10 cellular contexts compared by ENCODE assay signal in the genomic region with DNA sequence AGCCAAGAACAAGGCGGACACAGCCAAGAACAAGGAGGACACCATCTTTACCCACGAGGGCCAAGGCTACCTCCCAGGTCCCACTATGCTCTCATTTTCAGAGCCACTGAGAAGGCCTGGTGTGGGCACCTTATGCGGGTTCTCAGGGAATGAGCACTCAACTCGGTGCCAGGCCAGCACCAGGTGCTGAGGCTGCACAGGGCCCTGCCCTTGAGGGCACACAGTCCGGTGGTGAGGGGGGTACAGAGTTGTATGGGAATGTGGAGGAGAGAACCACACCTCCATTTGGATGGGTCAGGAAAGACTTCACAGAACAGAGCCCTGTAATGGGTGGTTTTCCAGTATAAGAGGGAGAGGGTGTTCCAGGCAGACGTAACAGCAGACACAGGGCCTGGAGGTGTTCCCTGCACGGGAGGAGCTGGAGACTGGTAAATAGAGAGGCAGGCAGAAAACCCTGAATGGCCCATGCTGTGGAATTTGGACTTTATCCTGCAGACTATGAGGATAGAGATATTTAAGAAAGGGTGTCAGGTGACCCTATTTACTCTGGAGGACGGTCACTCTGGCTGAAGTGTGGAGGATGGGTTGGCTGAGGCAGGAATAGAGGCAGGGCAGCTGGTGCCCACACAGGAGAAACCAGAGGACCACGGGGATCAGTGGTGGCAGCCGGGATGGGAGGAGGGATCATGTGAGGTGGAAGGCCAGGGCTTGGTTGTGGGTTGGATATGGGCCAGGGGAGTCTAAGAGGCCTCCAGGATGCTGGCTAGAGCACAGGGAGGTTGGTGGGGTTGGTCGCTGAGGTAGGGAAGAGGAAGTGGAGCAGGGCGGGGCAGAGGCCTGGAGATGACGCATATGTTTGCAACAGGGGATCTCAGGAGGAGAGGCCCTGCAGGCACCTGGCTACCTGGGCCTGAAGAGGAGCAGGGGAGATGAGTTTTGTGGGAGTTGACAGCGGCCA. TPM values are rescaled to one million over a fixed set of nuclear protein-coding genes. Genes with fewer than 3 reads are reported as not detected.
DNase-seq lines count a peak whose midpoint lies in the region; ATAC-seq and TF ChIP-seq lines count a peak whose summit lies in the region.
"Had no signal": no experiment of that assay in that cellular context is flagged by ENCODE, and none has a peak within 500 bp of the region (broad histone marks: within the 10 kb centered on the region; RNA-seq: fewer than 3 reads in every experiment).

No MANE protein-coding gene starts in this region.

- ATAC-seq in DND-41 (ENCODE audit: insufficient read depth, low read depth) (0 out of 3 replicates have a peak, but pooled peaks have one; percentile 31), GM19324 (IDR thresholded peaks at IDR 0.05; ENCODE audit: low FRiP score, unreplicated experiment) (no peak), GM21526 (IDR thresholded peaks at IDR 0.05; ENCODE audit: low FRiP score, unreplicated experiment) (no peak)
- ATAC-seq in natural killer cell treated with Interleukin-12 subunit alpha and Interleukin-12 subunit beta and Interleukin-15 and Interleukin-18, amount 100 ng/mL, for 72 hours, result peak; percentile 36 to 62

- WGBS in tibial nerve, 2 donors, result 65 to 66% methylated on average over 14 of the region's 14 CpGs

- H3K36me3 Mint-ChIP-seq in activated CD4-positive, alpha-beta memory T cell treated with anti-CD3 and anti-CD28 coated beads, Interleukin-2, amount 10 ng/mL, durations not matched to agents 7 days and 5 days (ENCODE audit: low read depth), result peaks cover 2% of the 10 kb centered on the region
- H3K36me3 Mint-ChIP-seq in natural killer cell treated with Interleukin-12 subunit alpha and Interleukin-12 subunit beta and Interleukin-15 and Interleukin-18, amount 100 ng/mL, for 72 hours, result no peaks in the 10 kb centered on the region

- H3K4me1 Mint-ChIP-seq in activated CD4-positive, alpha-beta memory T cell treated with anti-CD3 and anti-CD28 coated beads, Interleukin-2, amount 10 ng/mL, durations not matched to agents 7 days and 5 days, result peaks cover 14% of the 10 kb centered on the region
- H3K4me1 Mint-ChIP-seq in natural killer cell treated with Interleukin-12 subunit alpha and Interleukin-12 subunit beta and Interleukin-15 and Interleukin-18, amount 100 ng/mL, for 72 hours (ENCODE audit: low read depth in 2 of 2), result peaks cover 0 to 4% of the 10 kb centered on the region in 2 donors

- no peaks in the 10 kb centered on the region for H3K79me2 ChIP-seq in DND-41 (ENCODE audit: insufficient read depth, low read length)

- H3K27me3 Mint-ChIP-seq in activated CD4-positive, alpha-beta memory T cell treated with anti-CD3 and anti-CD28 coated beads, Interleukin-2, amount 10 ng/mL, durations not matched to agents 7 days and 5 days, result peaks cover 27% of the 10 kb centered on the region
- H3K27me3 Mint-ChIP-seq in natural killer cell treated with Interleukin-12 subunit alpha and Interleukin-12 subunit beta and Interleukin-15 and Interleukin-18, amount 100 ng/mL, for 72 hours, result peaks cover 17 to 19% of the 10 kb centered on the region in 2 donors

- no peak overlapping the region for H3K4me3 Mint-ChIP-seq in activated CD4-positive, alpha-beta memory T cell treated with anti-CD3 and anti-CD28 coated beads, Interleukin-2, amount 10 ng/mL, durations not matched to agents 7 days and 5 days
- no peak overlapping the region for H3K4me3 Mint-ChIP-seq in natural killer cell treated with Interleukin-12 subunit alpha and Interleukin-12 subunit beta and Interleukin-15 and Interleukin-18, amount 100 ng/mL, for 72 hours

- H3K36me3 ChIP-seq in DND-41 (ENCODE audit: insufficient read depth, low read length) (no peaks in the 10 kb centered on the region), tibial nerve (no peaks in the 10 kb centered on the region)

- no peak for TF ChIP-seq POLR2A in tibial nerve (IDR thresholded peaks at IDR 0.05)

- H3K9ac ChIP-seq in DND-41 (ENCODE audit: low read depth, low read length), result no peak overlapping the region

- H3K9me3 ChIP-seq in DND-41 (ENCODE audit: insufficient read depth, low read length, severe bottlenecking) (no peaks in the 10 kb centered on the region), tibial nerve (no peaks in the 10 kb centered on the region)

- TF ChIP-seq EP300 in tibial nerve (IDR thresholded peaks at IDR 0.05), result no peak

- TF ChIP-seq CTCF in DND-41 (IDR thresholded peaks at IDR 0.05; ENCODE audit: borderline replicate concordance, extremely low read depth, low read length, poor library complexity, severe bottlenecking) (no peak), tibial nerve (IDR thresholded peaks at IDR 0.05) (no peak)

- no peak overlapping the region for H3K27ac ChIP-seq in DND-41 (ENCODE audit: low read length)
- H3K27ac ChIP-seq in tibial nerve, result no peak overlapping the region

- no peak overlapping the region for H3K4me2 ChIP-seq in DND-41 (ENCODE audit: insufficient read depth, low read length)

- CTCF ChIA-PET in activated CD4-positive, alpha-beta memory T cell treated with anti-CD3 and anti-CD28 coated beads, Interleukin-2, amount 10 ng/mL, durations not matched to agents 7 days and 5 days (lab: Charles Lee), result no interaction called here

- H3K27me3 ChIP-seq in DND-41 (ENCODE audit: insufficient read depth, low read length, poor library complexity) (peaks cover 7% of the 10 kb centered on the region), tibial nerve (no peaks in the 10 kb centered on the region)

- peak overlapping the region; percentile 68 for H3K27ac Mint-ChIP-seq in activated CD4-positive, alpha-beta memory T cell treated with anti-CD3 and anti-CD28 coated beads, Interleukin-2, amount 10 ng/mL, durations not matched to agents 7 days and 5 days
- no peak overlapping the region for H3K27ac Mint-ChIP-seq in natural killer cell treated with Interleukin-12 subunit alpha and Interleukin-12 subunit beta and Interleukin-15 and Interleukin-18, amount 100 ng/mL, for 72 hours

- no peaks in the 10 kb centered on the region for H4K20me1 ChIP-seq in DND-41 (ENCODE audit: insufficient read depth, low read length)

- POLR2A ChIA-PET in activated CD4-positive, alpha-beta memory T cell treated with anti-CD3 and anti-CD28 coated beads, Interleukin-2, amount 10 ng/mL, durations not matched to agents 7 days and 5 days (lab: Charles Lee), result no interaction called here

- DNase-seq in DND-41, result peak; percentile 6
- peak; percentile 73 for DNase-seq in NCI-H2029 (lab: John Stamatoyannopoulos, UW)
- peak; percentile 64 for DNase-seq in activated CD4-positive, alpha-beta memory T cell treated with anti-CD3 and anti-CD28 coated beads, Interleukin-2, amount 10 ng/mL, durations not matched to agents 7 days and 5 days
- no peak for DNase-seq in natural killer cell treated with Interleukin-12 subunit alpha and Interleukin-12 subunit beta and Interleukin-15 and Interleukin-18, amount 100 ng/mL, for 72 hours (ENCODE audit: low spot score)
- no peak for DNase-seq in occipital lobe (lab: John Stamatoyannopoulos, UW)
- no peak for DNase-seq in tibial nerve (ENCODE audit: low spot score in 2 of 2)
- DNase-seq: effector memory CD4-positive, alpha-beta T cell; kidney glomerular epithelial cell had no signal

- H3K4me3 ChIP-seq in DND-41 (ENCODE audit: low read depth in 1 of 2, low read length in 2 of 2) (no peak overlapping the region), tibial nerve (no peak overlapping the region)

- H3K4me1 ChIP-seq in DND-41 (ENCODE audit: insufficient read depth, low read length) (no peaks in the 10 kb centered on the region), tibial nerve (no peaks in the 10 kb centered on the region)

- no peaks in the 10 kb centered on the region for H3K9me3 Mint-ChIP-seq in activated CD4-positive, alpha-beta memory T cell treated with anti-CD3 and anti-CD28 coated beads, Interleukin-2, amount 10 ng/mL, durations not matched to agents 7 days and 5 days
- no peaks in the 10 kb centered on the region for H3K9me3 Mint-ChIP-seq in natural killer cell treated with Interleukin-12 subunit alpha and Interleukin-12 subunit beta and Interleukin-15 and Interleukin-18, amount 100 ng/mL, for 72 hours

- H2AFZ ChIP-seq in DND-41 (ENCODE audit: low read depth, low read length), result no peak overlapping the region

RNA-seq across cellular contexts. Expression of gene CRABP1, which starts 34.6 kb away (rescaled TPM):
- total RNA-seq in activated CD4-positive, alpha-beta memory T cell treated with anti-CD3 and anti-CD28 coated beads, Interleukin-2, amount 10 ng/mL, durations not matched to agents 7 days and 5 days, result not detected
- not detected for total RNA-seq in natural killer cell treated with Interleukin-12 subunit alpha and Interleukin-12 subunit beta and Interleukin-15 and Interleukin-18, amount 100 ng/mL, for 72 hours
- total RNA-seq in occipital lobe (10.5 TPM), tibial nerve (1 to 10 TPM in 2 of 4 donors, not detected in 2; 1.6 to 6.6 TPM)

Comparison
In these comparisons a context has a peak if more than half of its experiments do, and no peak if none do; other contexts are left out.
1. ATAC-seq: peak in DND-41 (single experiment) and natural killer cell treated with Interleukin-12 subunit alpha and Interleukin-12 subunit beta and Interleukin-15 and Interleukin-18, amount 100 ng/mL, for 72 hours (2 of 2); none in GM19324 (single experiment) and GM21526 (single experiment).
2. DNase-seq: peak in DND-41 (single experiment), NCI-H2029 (single experiment) and activated CD4-positive, alpha-beta memory T cell treated with anti-CD3 and anti-CD28 coated beads, Interleukin-2, amount 10 ng/mL, durations not matched to agents 7 days and 5 days (single experiment); none in natural killer cell treated with Interleukin-12 subunit alpha and Interleukin-12 subunit beta and Interleukin-15 and Interleukin-18, amount 100 ng/mL, for 72 hours (single experiment), occipital lobe (single experiment) and tibial nerve (0 of 2).